Comparison of ENCODE assay signal across 8 cellular contexts in genomic region chr11:18699848-18700261, GRCh38. TPM values are rescaled to one million over a fixed set of nuclear protein-coding genes. Genes with fewer than 3 reads are reported as not detected.
A peak's percentile ranks its signal among the peaks of the same experiment; 100 is the strongest.
DNase-seq lines count a peak whose midpoint lies in the region; ATAC-seq, FAIRE-seq and TF ChIP-seq lines count a peak whose summit lies in the region.

No MANE protein-coding gene starts in this region.

- H3K27me3 ChIP-seq in CD8-positive, alpha-beta T cell (ENCODE audit: insufficient read depth, low read length) = no peaks in the 10 kb centered on the region
- H3K27me3 ChIP-seq in PC-3 (ENCODE audit: low read length) = no peaks in the 10 kb centered on the region

- H3K79me2 ChIP-seq in PC-3 (ENCODE audit: low read length) = no peaks in the 10 kb centered on the region

- no peaks in the 10 kb centered on the region for H3F3A ChIP-seq in PC-3 (ENCODE audit: low read length, unreplicated experiment)

- intact Hi-C loops in CD8-positive, alpha-beta T cell (cut with DNase I, micrococcal nuclease) = loop anchor here (2.0 to 10.0 kb wide), 4 partner anchors 21 to 687 kb away; partner anchors contain the start of genes LDHA (in 1 of the 2) and SERGEF (in 1 of the 2)
- intact Hi-C loops in PC-3 (cut with micrococcal nuclease) = loop anchor here (2.0 kb wide), 1 partner anchor 31 kb away; no protein-coding TSS in a partner anchor

- H3K9me3 ChIP-seq in CD8-positive, alpha-beta T cell (ENCODE audit: low read length) = no peaks in the 10 kb centered on the region
- no peaks in the 10 kb centered on the region for H3K9me3 ChIP-seq in PC-3 (ENCODE audit: low read length)

- H3K9me2 ChIP-seq in PC-3 (replicated peaks; ENCODE audit: low read length) = no peaks in the 10 kb centered on the region

- H3K27ac ChIP-seq in CD8-positive, alpha-beta T cell (ENCODE audit: low read depth, low read length) = no peak overlapping the region
- H3K27ac ChIP-seq in PC-3 (ENCODE audit: low read length) = no peak overlapping the region

- no peak overlapping the region for H3K4me3 ChIP-seq in CD8-positive, alpha-beta T cell (ENCODE audit: low read depth, low read length)
- peak overlapping the region; percentile 82; the same call in 1 of the 2 replicates for H3K4me3 ChIP-seq in PC-3 (ENCODE audit: low read length)

- no peaks in the 10 kb centered on the region for H3K27me3 Mint-ChIP-seq in CD8-positive, alpha-beta T cell (ENCODE audit: low read depth)
- peaks cover 9% of the 10 kb centered on the region for H3K27me3 Mint-ChIP-seq in osteocyte (ENCODE audit: unreplicated experiment)

- TF ChIP-seq CTCF in CD8-positive, alpha-beta T cell (IDR thresholded peaks at IDR 0.05) = no peak
- TF ChIP-seq CTCF in PC-3 (conservative IDR thresholded peaks at IDR 0.05; ENCODE audit: low read depth, low read length) (no peak), osteocyte (IDR thresholded peaks at IDR 0.05) (no peak)

- H3K4me2 ChIP-seq in PC-3 (ENCODE audit: low read length) = peak overlapping the region; percentile 98; the same call in 1 of the 2 replicates

- H3K36me3 ChIP-seq in CD8-positive, alpha-beta T cell (ENCODE audit: insufficient read depth, low read length) = no peaks in the 10 kb centered on the region
- H3K36me3 ChIP-seq in PC-3 (ENCODE audit: low read depth, low read length) = no peaks in the 10 kb centered on the region

- no peak for DNase-seq in CD8-positive, alpha-beta T cell
- no peak for DNase-seq in PC-3
- DNase-seq in globus pallidus (ENCODE audit: low spot score) = peak; percentile 65
- no peak for DNase-seq in osteocyte (ENCODE audit: extremely low spot score, unreplicated experiment)
- DNase-seq in iPS-NIHi7 (ENCODE audit: extremely low spot score) = no peak
- no peak for DNase-seq in NCI-H1105 treated with DMSO at 0.1 percent for 48 hours (lab: John Stamatoyannopoulos, UW)
- no peak for DNase-seq in activated gamma-delta T cell treated with Interleukin-2 at 50 U/mL for 16 hours
- DNase-seq in urothelium cell line (ENCODE audit: low spot score) = no peak

- no peaks in the 10 kb centered on the region for H3K9me3 Mint-ChIP-seq in CD8-positive, alpha-beta T cell
- no peaks in the 10 kb centered on the region for H3K9me3 Mint-ChIP-seq in osteocyte (ENCODE audit: unreplicated experiment)

- H4K20me1 ChIP-seq in PC-3 (ENCODE audit: low read length) = no peaks in the 10 kb centered on the region

- ATAC-seq in CD8-positive, alpha-beta T cell = no peak
- ATAC-seq in PC-3 = no peak

- no peak for FAIRE-seq in urothelium cell line (lab: Jason Lieb, UNC)

- no TSS peak for BruUV-seq in PC-3 (replicated peaks; lab: Mats Ljungman, UMichigan)

- H3K4me3 Mint-ChIP-seq in CD8-positive, alpha-beta T cell = peak overlapping the region; percentile 84
- peak overlapping the region; percentile 77 for H3K4me3 Mint-ChIP-seq in osteocyte (ENCODE audit: unreplicated experiment)

- peaks cover 10% of the 10 kb centered on the region for H3K4me1 ChIP-seq in CD8-positive, alpha-beta T cell (ENCODE audit: insufficient read depth, low read length)
- H3K4me1 ChIP-seq in PC-3 (ENCODE audit: insufficient read depth, low read length) = peaks cover 17% of the 10 kb centered on the region

- CTCF ChIA-PET in CD8-positive, alpha-beta T cell (lab: Charles Lee) = interaction anchor here (1.0 kb wide), 1 partner anchor 22 kb away, joined by 3 read pairs; no protein-coding TSS in a partner anchor
- CTCF ChIA-PET in PC-3 (lab: Charles Lee) = no interaction called here

- no peak overlapping the region for H3K9ac ChIP-seq in PC-3 (ENCODE audit: low read length)

- POLR2A ChIA-PET in CD8-positive, alpha-beta T cell (lab: Charles Lee) = interaction anchor here (3.2 kb wide), 1 partner anchor 66 kb away, joined by 20 read pairs; the partner anchor contains the start of gene SPTY2D1
- POLR2A ChIA-PET in PC-3 (lab: Charles Lee; ENCODE audit: unreplicated experiment) = no interaction called here

- H2AFZ ChIP-seq in PC-3 (ENCODE audit: low read length) = no peak overlapping the region

- peaks cover 20% of the 10 kb centered on the region for H3K4me1 Mint-ChIP-seq in CD8-positive, alpha-beta T cell (ENCODE audit: low read depth)
- peaks cover 16% of the 10 kb centered on the region for H3K4me1 Mint-ChIP-seq in osteocyte (ENCODE audit: unreplicated experiment)

- H3K36me3 Mint-ChIP-seq in CD8-positive, alpha-beta T cell = peaks cover 3% of the 10 kb centered on the region
- H3K36me3 Mint-ChIP-seq in osteocyte (ENCODE audit: unreplicated experiment) = no peaks in the 10 kb centered on the region

- H3K27ac Mint-ChIP-seq in CD8-positive, alpha-beta T cell = no peak overlapping the region
- no peak overlapping the region for H3K27ac Mint-ChIP-seq in osteocyte (ENCODE audit: unreplicated experiment)

RNA-seq across cellular contexts. Expression of gene TMEM86A, which starts 1.3 kb away (rescaled TPM):
- total RNA-seq in CD8-positive, alpha-beta T cell = 1 to 10 TPM; 5.2 to 6.1 TPM
- 1.6 and 2.9 TPM in 2 replicates for total RNA-seq in PC-3 (2014; rRNA removed)
- 5.2 and 7.6 TPM in 2 replicates for total RNA-seq in osteocyte

RNA-seq across cellular contexts. Expression of gene IGSF22, which starts 26.1 kb away (rescaled TPM):
- total RNA-seq in CD8-positive, alpha-beta T cell = 1 to 10 TPM; 2.9 to 4.1 TPM
- total RNA-seq in PC-3 (2014; rRNA removed) = 0.12 TPM in 1 of 2 replicates, not detected in the other
- not detected in 2 replicates for total RNA-seq in osteocyte
